Comparison of ENCODE assay signal across 8 cellular contexts in genomic region chr11:72787262-72788104, GRCh38. TPM values are rescaled to one million over a fixed set of nuclear protein-coding genes. Genes with fewer than 3 reads are reported as not detected.
A peak's percentile ranks its signal among the peaks of the same experiment; 100 is the strongest.
DNase-seq lines count a peak whose midpoint lies in the region; ATAC-seq, FAIRE-seq and TF ChIP-seq lines count a peak whose summit lies in the region.

No MANE protein-coding gene starts in this region.

- CTCF ChIA-PET in A549 (lab: Yijun Ruan, JAX): interaction anchor here (0.6 to 8.4 kb wide), 8 partner anchors 15 to 390 kb away, joined by 3 to 162 read pairs (median 4); no protein-coding TSS in a partner anchor

- no peak for TF ChIP-seq POLR2A in A549 (IDR thresholded peaks at IDR 0.05; ENCODE audit: low read length)
- TF ChIP-seq POLR2A in GM18526 (IDR thresholded peaks at IDR 0.05; ENCODE audit: extremely low read depth, insufficient read length): peak; percentile 12
- TF ChIP-seq POLR2A in sigmoid colon (IDR thresholded peaks at IDR 0.05): no peak

- no peak overlapping the region for H3K4me2 ChIP-seq in A549

- no peaks in the 10 kb centered on the region for H3K36me3 Mint-ChIP-seq in stimulated activated memory B cell treated with anti-CD40 and anti-IgM and Interleukin-4, amounts not matched to agents 10 μg/mL and 1 μg/mL and 100 μg/mL, for 72 hours

- H3K27me3 ChIP-seq in sigmoid colon: no peaks in the 10 kb centered on the region

- H3K36me3 ChIP-seq in sigmoid colon: no peaks in the 10 kb centered on the region

- POLR2A ChIA-PET in A549 (lab: Yijun Ruan, JAX): no interaction called here

- WGBS in A549 (ENCODE audit: missing lambda C conversion rate): 78% methylated on average over 14 of the region's 16 CpGs
- 16 to 31% methylated on average over 16 of the region's 16 CpGs for WGBS in sigmoid colon, 2 donors

- H3K27ac Mint-ChIP-seq in stimulated activated memory B cell treated with anti-CD40 and anti-IgM and Interleukin-4, amounts not matched to agents 10 μg/mL and 1 μg/mL and 100 μg/mL, for 72 hours: peak overlapping the region; percentile 74

- no peaks in the 10 kb centered on the region for H3K27me3 Mint-ChIP-seq in stimulated activated memory B cell treated with anti-CD40 and anti-IgM and Interleukin-4, amounts not matched to agents 10 μg/mL and 1 μg/mL and 100 μg/mL, for 72 hours

- no peak for TF ChIP-seq RAD21 in A549 (conservative IDR thresholded peaks at IDR 0.05 in 1 of 2, IDR thresholded peaks at IDR 0.05 in 1 of 2)

- H3K4me3 ChIP-seq in A549: no peak overlapping the region
- H3K4me3 ChIP-seq in sigmoid colon: no peak overlapping the region

- H3K4me1 ChIP-seq in A549 (peaks cover under 1% of the 10 kb centered on the region; the same call in 2 of the 3 replicates), sigmoid colon (peaks cover 0 to 6% (median 2%) of the 10 kb centered on the region in 4 donors)

- peaks cover 38% of the 10 kb centered on the region for H3K4me1 Mint-ChIP-seq in stimulated activated memory B cell treated with anti-CD40 and anti-IgM and Interleukin-4, amounts not matched to agents 10 μg/mL and 1 μg/mL and 100 μg/mL, for 72 hours

- no peaks in the 10 kb centered on the region for H3K9me3 Mint-ChIP-seq in stimulated activated memory B cell treated with anti-CD40 and anti-IgM and Interleukin-4, amounts not matched to agents 10 μg/mL and 1 μg/mL and 100 μg/mL, for 72 hours

- ATAC-seq in A549 (peak; percentile 51 to 77; a peak in 5 of 6 replicates), GM21360 (IDR thresholded peaks at IDR 0.05; ENCODE audit: unreplicated experiment) (no peak)
- peak; percentile 74 for ATAC-seq in stimulated activated memory B cell treated with anti-CD40 and anti-IgM and Interleukin-4, amounts not matched to agents 10 μg/mL and 1 μg/mL and 100 μg/mL, for 72 hours

- no peak overlapping the region for H3K4me3 Mint-ChIP-seq in stimulated activated memory B cell treated with anti-CD40 and anti-IgM and Interleukin-4, amounts not matched to agents 10 μg/mL and 1 μg/mL and 100 μg/mL, for 72 hours

- H3K27ac ChIP-seq in A549: no peak overlapping the region
- peak overlapping the region in 2 of 4 donors; percentile 3 to 12 for H3K27ac ChIP-seq in sigmoid colon

- TF ChIP-seq EP300 in A549 (IDR thresholded peaks at IDR 0.05) (no peak), sigmoid colon (IDR thresholded peaks at IDR 0.05) (no peak)

- DNase-seq in A549 (ENCODE audit: low read depth in 1 of 2, low spot score in 1 of 2) (peak in 1 of 2 experiments; percentile 51), NCI-H510A (lab: John Stamatoyannopoulos, UW) (peak; percentile 98), ecto neural progenitor cell (ENCODE audit: low spot score) (peak; percentile 81), sigmoid colon (no peak)
- DNase-seq in stimulated activated naive CD4-positive, alpha-beta T cell treated with Interleukin-2 at 50 U/mL for 16 hours (lab: John Stamatoyannopoulos, UW): no peak

- no peaks in the 10 kb centered on the region for H3K9me3 ChIP-seq in A549
- H3K9me3 ChIP-seq in sigmoid colon: no peaks in the 10 kb centered on the region

- FAIRE-seq in A549 (lab: Jason Lieb, UNC): no peak

- TF ChIP-seq CTCF in A549 (IDR thresholded peaks at IDR 0.05): no peak
- no peak for TF ChIP-seq CTCF in sigmoid colon (IDR thresholded peaks at IDR 0.05)

- intact Hi-C loops in sigmoid colon (cut with DNase I): no loop called here

TF ChIP-seq in A549, 52 proteins besides CTCF, POLR2A, EP300 and RAD21:
- TF ChIP-seq JUN (IDR thresholded peaks at IDR 0.05) (no peak), ESRRA (IDR thresholded peaks at IDR 0.05; ENCODE audit: borderline replicate concordance, low read length) (no peak), KDM1A (IDR thresholded peaks at IDR 0.05; ENCODE audit: low read depth) (no peak), GATA3 (IDR thresholded peaks at IDR 0.05; ENCODE audit: borderline replicate concordance) (no peak), MAZ (IDR thresholded peaks at IDR 0.05; ENCODE audit: borderline replicate concordance, low read depth, low read length) (no peak), CEBPB (IDR thresholded peaks at IDR 0.05) (no peak), ATOH8 (CRISPR knock-in tag; IDR thresholded peaks at IDR 0.05; ENCODE audit: low read depth) (no peak), MYC (IDR thresholded peaks at IDR 0.05; ENCODE audit: borderline replicate concordance, low read length) (no peak), HOXB5 (CRISPR knock-in tag; IDR thresholded peaks at IDR 0.05) (no peak), TP53 (CRISPR knock-in tag; IDR thresholded peaks at IDR 0.05) (no peak), POLR2AphosphoS2 (conservative IDR thresholded peaks at IDR 0.05; ENCODE audit: low read length) (no peak), EHF (CRISPR knock-in tag; IDR thresholded peaks at IDR 0.05) (no peak), NPAS2 (CRISPR knock-in tag; IDR thresholded peaks at IDR 0.05; ENCODE audit: borderline replicate concordance) (no peak), RARB (CRISPR knock-in tag; IDR thresholded peaks at IDR 0.05) (no peak)
- TF ChIP-seq, protein P1, sequence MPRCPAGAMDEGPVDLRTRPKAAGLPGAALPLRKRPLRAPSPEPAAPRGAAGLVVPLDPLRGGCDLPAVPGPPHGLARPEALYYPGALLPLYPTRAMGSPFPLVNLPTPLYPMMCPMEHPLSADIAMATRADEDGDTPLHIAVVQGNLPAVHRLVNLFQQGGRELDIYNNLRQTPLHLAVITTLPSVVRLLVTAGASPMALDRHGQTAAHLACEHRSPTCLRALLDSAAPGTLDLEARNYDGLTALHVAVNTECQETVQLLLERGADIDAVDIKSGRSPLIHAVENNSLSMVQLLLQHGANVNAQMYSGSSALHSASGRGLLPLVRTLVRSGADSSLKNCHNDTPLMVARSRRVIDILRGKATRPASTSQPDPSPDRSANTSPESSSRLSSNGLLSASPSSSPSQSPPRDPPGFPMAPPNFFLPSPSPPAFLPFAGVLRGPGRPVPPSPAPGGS (IDR thresholded peaks at IDR 0.05): no peak

RNA-seq across cellular contexts. Expression of gene STARD10, which starts 6.4 kb away (rescaled TPM):
- polyA plus RNA-seq in A549 (2011; rRNA removed) (21.2 and 25.0 TPM in 2 replicates), A549 (2017; fragmentation: RNase III; extraction: RNeasy Plus Mini Kit Qiagen cat#74134 plus additional on column Dnase treatment) (21.1 to 23.2 TPM (median 23.0 TPM) in 3 replicates), sigmoid colon (100 to 1,000 TPM; 286 to 900 (median 781) TPM)
- polyA plus RNA-seq in A549 (2012; cell fraction: cytosol; rRNA removed): 34.1 and 35.8 TPM in 2 replicates
- 21.1 and 22.5 TPM in 2 replicates for polyA plus RNA-seq in A549 (2012; cell fraction: nucleus; rRNA removed)
- 31.6 and 39.6 TPM in 2 replicates for polyA minus RNA-seq in A549 (2011; rRNA and poly(A)+ RNA removed)
- total RNA-seq in sigmoid colon: 10 to 100 TPM; 29.9 to 60.1 (median 43.9) TPM

RNA-seq across cellular contexts. Expression of gene ATG16L2, which starts 26.7 kb away (rescaled TPM):
- polyA plus RNA-seq in A549 (2011; rRNA removed): 6.1 and 6.2 TPM in 2 replicates
- polyA plus RNA-seq in A549 (2012; cell fraction: cytosol; rRNA removed): 9.3 and 10.0 TPM in 2 replicates
- polyA plus RNA-seq in A549 (2012; cell fraction: nucleus; rRNA removed): 76.5 and 80.0 TPM in 2 replicates
- polyA plus RNA-seq in A549 (2017; fragmentation: RNase III; extraction: RNeasy Plus Mini Kit Qiagen cat#74134 plus additional on column Dnase treatment): 6.3 to 7.6 TPM (median 6.4 TPM) in 3 replicates
- 6.5 and 6.8 TPM in 2 replicates for polyA minus RNA-seq in A549 (2011; rRNA and poly(A)+ RNA removed)
- 10 to 100 TPM; 16.8 to 36.8 (median 20.2) TPM for total RNA-seq in sigmoid colon
- polyA plus RNA-seq in sigmoid colon: 10 to 100 TPM in 1 of 3 donors, 1 to 10 TPM in 2; 4.6 to 47.7 (median 9.6) TPM

RNA-seq across cellular contexts. Expression of gene ARAP1, which starts 35.3 kb away (rescaled TPM):
- polyA plus RNA-seq in A549 (2011; rRNA removed) (28.9 and 29.5 TPM in 2 replicates), A549 (2017; fragmentation: RNase III; extraction: RNeasy Plus Mini Kit Qiagen cat#74134 plus additional on column Dnase treatment) (26.2 to 32.8 TPM (median 30.1 TPM) in 3 replicates), sigmoid colon (10 to 100 TPM; 31.9 to 81.7 (median 34.2) TPM)
- 31.6 and 32.7 TPM in 2 replicates for polyA plus RNA-seq in A549 (2012; cell fraction: cytosol; rRNA removed)
- polyA plus RNA-seq in A549 (2012; cell fraction: nucleus; rRNA removed): 105 and 129 TPM in 2 replicates
- 43.3 and 61.6 TPM in 2 replicates for polyA minus RNA-seq in A549 (2011; rRNA and poly(A)+ RNA removed)
- 100 to 1,000 TPM in 1 of 4 donors, 10 to 100 TPM in 3; 56.5 to 135 (median 70.0) TPM for total RNA-seq in sigmoid colon

Comparison
In these comparisons a context has a peak if more than half of its experiments do, and no peak if none do; other contexts are left out.
1. DNase-seq: peak in NCI-H510A (single experiment) and ecto neural progenitor cell (single experiment); none in stimulated activated naive CD4-positive, alpha-beta T cell treated with Interleukin-2 at 50 U/mL for 16 hours (single experiment) and sigmoid colon (single experiment).
2. RNA of gene STARD10, which starts 6.4 kb away (polyA plus RNA-seq): 286 to 900 TPM in sigmoid colon; 21.1 to 35.8 TPM in A549; every median in the first group is over 4 times any median in the second.